25 cellular contexts compared by ENCODE assay signal in the genomic region with DNA sequence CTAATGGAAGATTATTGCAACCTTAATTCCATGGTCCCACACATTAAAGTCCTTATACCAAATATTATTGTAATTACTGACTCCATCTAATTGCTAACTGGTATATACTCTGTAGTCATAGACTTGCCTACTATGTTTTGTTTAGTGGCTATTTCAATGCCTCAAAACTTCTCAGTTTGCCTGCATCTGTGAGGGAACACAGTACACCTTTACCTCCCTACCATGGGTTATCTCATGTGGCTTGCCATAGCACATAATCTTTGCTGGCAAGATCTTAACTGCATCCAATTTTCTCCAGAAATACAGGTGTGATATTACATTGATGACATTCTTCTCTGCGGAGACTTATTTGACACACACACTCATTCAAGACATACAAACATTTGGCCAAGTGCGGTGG.
"Had no signal": no experiment of that assay in that cellular context is flagged by ENCODE, and none has a peak within 500 bp of the region (broad histone marks: within the 10 kb centered on the region; RNA-seq: fewer than 3 reads in every experiment).

No MANE protein-coding gene starts in this region.

- H3K27ac ChIP-seq: stomach, suprapubic skin, testis, thoracic aorta, thyroid gland, tibial artery, tibial nerve, transverse colon, upper lobe of left lung, upper lobe of right lung, uterus, vagina had no signal

- FAIRE-seq: urothelium cell line had no signal

- H3K4me1 ChIP-seq: stomach, suprapubic skin, testis, thyroid gland, tibial artery, tibial nerve, transverse colon, upper lobe of left lung, upper lobe of right lung, uterus, vagina had no signal

- H3K9me3 ChIP-seq: suprapubic skin, testis, thoracic aorta, thyroid gland, tibial artery, transverse colon, upper lobe of left lung, upper lobe of right lung, uterus, vagina had no signal

- H3K4me3 ChIP-seq: stomach, suprapubic skin, testis, thoracic aorta, thyroid gland, tibial artery, tibial nerve, transverse colon, upper lobe of left lung, upper lobe of right lung, uterus, vagina had no signal

- DNase-seq: stimulated activated CD4-positive, alpha-beta T cell treated with anti-CD3 and anti-CD28 coated beads, Interleukin-2, amount 100 ng/mL, for 48 hours; stimulated activated CD4-positive, alpha-beta T cell treated with anti-CD3 and anti-CD28 coated beads, Interleukin-4, amount 100 ng/mL, for 1 hour; stimulated activated CD4-positive, alpha-beta T cell treated with anti-CD3 and anti-CD28 coated beads, Interleukin-4, amount 100 ng/mL, for 24 hours; stimulated activated CD4-positive, alpha-beta T cell treated with anti-CD3 and anti-CD28 coated beads, Interleukin-4, amount 100 ng/mL, for 4 hours; stimulated activated CD8-positive, alpha-beta memory T cell treated with anti-CD3 and anti-CD28 coated beads, Interleukin-4, amount 100 ng/mL, for 48 hours; stimulated activated naive B cell treated with anti-CD40 and anti-IgM and Interleukin-4, amounts not matched to agents 10 μg/mL and 1 μg/mL and 100 μg/mL, for 72 hours; stimulated activated naive CD4-positive, alpha-beta T cell; stimulated activated naive CD4-positive, alpha-beta T cell treated with Interleukin-2 at 50 U/mL for 16 hours; stimulated activated naive CD8-positive, alpha-beta T cell treated with anti-CD3 and anti-CD28 coated beads, Interleukin-15, amount 100 ng/mL, for 72 hours; stimulated activated naive CD8-positive, alpha-beta T cell treated with anti-CD3 and anti-CD28 coated beads, Interleukin-15, Interleukin-2, amounts not matched to agents 100 U/mL and 50 U/mL, for 24 hours; stomach; substantia nigra; testis; thyroid gland; tibial artery; transverse colon; trophoblast cell; upper lobe of left lung; upper lobe of right lung; uterus had no signal

- H3K36me3 ChIP-seq: stomach, suprapubic skin, thoracic aorta, thyroid gland, tibial artery, tibial nerve, transverse colon, upper lobe of left lung, upper lobe of right lung, uterus, vagina had no signal
